In the genomic region with DNA sequence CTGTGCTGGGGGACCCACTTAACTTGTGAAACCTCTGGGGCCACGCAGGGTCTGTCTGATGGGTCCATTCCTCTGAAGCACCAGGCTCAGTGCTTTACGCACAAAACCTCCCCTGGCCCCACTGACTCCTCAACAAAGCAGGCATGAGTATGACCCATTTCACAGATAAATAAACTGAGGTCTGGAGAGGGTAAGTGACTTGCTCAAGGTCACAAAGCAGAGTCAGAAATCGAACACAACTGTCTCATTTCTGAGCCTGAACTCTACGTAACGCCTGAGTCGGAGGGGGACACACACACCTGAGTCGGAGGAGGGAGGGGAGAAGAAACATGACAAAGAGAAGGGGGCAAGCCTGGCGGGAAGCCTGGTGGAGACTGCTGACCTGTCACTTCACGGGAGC, we compare ENCODE assay signal across 37 cellular contexts.
"Had no signal": no experiment of that assay in that cellular context is flagged by ENCODE, and none has a peak within 500 bp of the region (broad histone marks: within the 10 kb centered on the region; RNA-seq: fewer than 3 reads in every experiment).

No MANE protein-coding gene starts in this region.

- H3K4me1 Mint-ChIP-seq: activated B cell treated with CpG ODN at 0.5 μM for 24 hours; activated CD4-positive, alpha-beta T cell treated with anti-CD3 and anti-CD28 coated beads, Interleukin-2, amount 10 ng/mL, durations not matched to agents 24 days and 14 days; activated naive CD8-positive, alpha-beta T cell treated with anti-CD3 and anti-CD28 coated beads for 36 hours had no signal

- H3K4me3 Mint-ChIP-seq: activated B cell treated with CpG ODN at 0.5 μM for 24 hours; activated CD4-positive, alpha-beta memory T cell treated with anti-CD3 and anti-CD28 coated beads for 36 hours; activated CD4-positive, alpha-beta T cell treated with anti-CD3 and anti-CD28 coated beads, Interleukin-2, amount 10 ng/mL, durations not matched to agents 24 days and 14 days; activated CD8-positive, alpha-beta T cell treated with anti-CD3 and anti-CD28 coated beads for 36 hours; activated naive CD4-positive, alpha-beta T cell treated with anti-CD3 and anti-CD28 coated beads for 36 hours; activated naive CD8-positive, alpha-beta T cell treated with anti-CD3 and anti-CD28 coated beads for 36 hours; activated T-cell treated with anti-CD3 and anti-CD28 coated beads, Interleukin-2, amount 50 U/mL, for 4 hours; activated T-cell treated with anti-CD3 and anti-CD28 coated beads, Interleukin-2, amount 50 U/mL, for 72 hours; activated T-helper 1 cell treated with anti-CD3 and anti-CD28 coated beads, Interleukin-12 subunit alpha, Interleukin-12 subunit beta, Interleukin-2, Interleukin-4 antibody, amounts not matched to agents 30 ng/mL and 10 ng/mL and 1 ng/mL, durations not matched to agents 14 hours and 24 hours and 36 hours; activated T-helper 17 cell treated with anti-CD3 and anti-CD28 coated beads, Interleukin-2, amount 50 U/mL, for 72 hours; T-helper 1 cell treated with Interleukin-12 subunit alpha and Interleukin-12 subunit beta and Interleukin-4 antibody, amounts not matched to agents 30 μg/mL and 1 μg/mL, for 36 hours; T-helper 2 cell treated with Interferon-gamma antibody and Interleukin-4, amounts not matched to agents 5 μg/mL and 100 μg/mL, for 36 hours had no signal

- H3K27me3 ChIP-seq: body of pancreas had no signal

- H3K4me3 ChIP-seq: adrenal gland, body of pancreas, breast epithelium had no signal

- DNase-seq: activated B cell treated with CpG ODN at 0.5 μM for 24 hours; activated CD4-positive, alpha-beta memory T cell treated with anti-CD3 and anti-CD28 coated beads for 36 hours; activated CD4-positive, alpha-beta T cell treated with anti-CD3 and anti-CD28 coated beads for 4 hours; activated CD4-positive, alpha-beta T cell treated with anti-CD3 and anti-CD28 coated beads, Interleukin-2, amount 10 ng/mL, durations not matched to agents 24 days and 14 days; activated CD4-positive, alpha-beta T cell treated with anti-CD3 and anti-CD28 coated beads, Interleukin-2, amount 50 U/mL, for 1 hour; activated CD4-positive, alpha-beta T cell treated with anti-CD3 and anti-CD28 coated beads, Interleukin-2, amount 50 U/mL, for 4 hours; activated CD4-positive, CD25-positive, alpha-beta regulatory T cell treated with anti-CD3 and anti-CD28 coated beads, Interleukin-2, amount 50 U/mL, for 72 hours; activated CD8-positive, alpha-beta memory T cell treated with anti-CD3 and anti-CD28 coated beads, Interleukin-2, amount 50 U/mL, for 4 hours; activated CD8-positive, alpha-beta T cell treated with anti-CD3 and anti-CD28 coated beads for 36 hours; activated effector memory CD4-positive, alpha-beta T cell treated with anti-CD3 and anti-CD28 coated beads, Interleukin-2, amount 50 U/mL, for 16 hours; activated gamma-delta T cell treated with Interleukin-2 at 50 U/mL for 16 hours; activated naive CD4-positive, alpha-beta T cell; activated naive CD4-positive, alpha-beta T cell treated with anti-CD3 and anti-CD28 coated beads for 36 hours; activated naive CD4-positive, alpha-beta T cell treated with anti-CD3 and anti-CD28 coated beads, Interleukin-2, amount 50 U/mL, for 16 hours; activated naive CD8-positive, alpha-beta T cell treated with anti-CD3 and anti-CD28 coated beads for 36 hours; activated T-cell treated with anti-CD3 and anti-CD28 coated beads for 4 hours; activated T-cell treated with anti-CD3 and anti-CD28 coated beads, Interleukin-2, amount 50 U/mL, for 1 hour; activated T-cell treated with anti-CD3 and anti-CD28 coated beads, Interleukin-2, amount 50 U/mL, for 4 hours; activated T-cell treated with anti-CD3 and anti-CD28 coated beads, Interleukin-2, amount 50 U/mL, for 72 hours; adrenal gland; amniotic stem cell; aorta; body of pancreas; brain microvascular endothelial cell; central memory CD4-positive, alpha-beta T cell; T-helper 1 cell; T-helper 2 cell; T-helper 9 cell had no signal

- H3K36me3 Mint-ChIP-seq: activated CD4-positive, alpha-beta memory T cell treated with anti-CD3 and anti-CD28 coated beads for 36 hours; activated naive CD4-positive, alpha-beta T cell treated with anti-CD3 and anti-CD28 coated beads, Interleukin-2, amount 50 U/mL, for 72 hours; activated naive CD8-positive, alpha-beta T cell treated with anti-CD3 and anti-CD28 coated beads for 36 hours had no signal

- FAIRE-seq: astrocyte, TTC549 had no signal

- H3K36me3 ChIP-seq: adrenal gland, brain microvascular endothelial cell, breast epithelium had no signal

- ATAC-seq: activated CD8-positive, alpha-beta T cell treated with anti-CD3 and anti-CD28 coated beads for 36 hours; activated naive CD4-positive, alpha-beta T cell treated with anti-CD3 and anti-CD28 coated beads, Interleukin-2, amount 50 U/mL, for 72 hours; activated T-cell treated with anti-CD3 and anti-CD28 coated beads, Interleukin-2, amount 50 U/mL, for 4 hours; activated T-cell treated with anti-CD3 and anti-CD28 coated beads, Interleukin-2, amount 50 U/mL, for 72 hours; activated T-helper 17 cell treated with anti-CD3 and anti-CD28 coated beads, Interleukin-2, amount 50 U/mL, for 72 hours; body of pancreas had no signal

- H3K4me1 ChIP-seq: adrenal gland, body of pancreas, breast epithelium had no signal

- H3K27ac Mint-ChIP-seq: activated B cell treated with CpG ODN at 0.5 μM for 24 hours; activated CD4-positive, alpha-beta memory T cell treated with anti-CD3 and anti-CD28 coated beads for 36 hours; activated CD4-positive, alpha-beta T cell treated with anti-CD3 and anti-CD28 coated beads, Interleukin-2, amount 10 ng/mL, durations not matched to agents 24 days and 14 days; activated CD8-positive, alpha-beta T cell treated with anti-CD3 and anti-CD28 coated beads for 36 hours; activated naive CD4-positive, alpha-beta T cell treated with anti-CD3 and anti-CD28 coated beads for 36 hours; activated naive CD4-positive, alpha-beta T cell treated with anti-CD3 and anti-CD28 coated beads, Interleukin-2, amount 50 U/mL, for 72 hours; activated naive CD8-positive, alpha-beta T cell treated with anti-CD3 and anti-CD28 coated beads for 36 hours; activated T-cell treated with anti-CD3 and anti-CD28 coated beads, Interleukin-2, amount 50 U/mL, for 72 hours; activated T-helper 1 cell treated with anti-CD3 and anti-CD28 coated beads, Interleukin-12 subunit alpha, Interleukin-12 subunit beta, Interleukin-2, Interleukin-4 antibody, amounts not matched to agents 30 ng/mL and 10 ng/mL and 1 ng/mL, durations not matched to agents 14 hours and 24 hours and 36 hours; activated T-helper 17 cell treated with anti-CD3 and anti-CD28 coated beads, Interleukin-2, amount 50 U/mL, for 72 hours; T-helper 1 cell treated with Interleukin-12 subunit alpha and Interleukin-12 subunit beta and Interleukin-4 antibody, amounts not matched to agents 30 μg/mL and 1 μg/mL, for 36 hours; T-helper 2 cell treated with Interferon-gamma antibody and Interleukin-4, amounts not matched to agents 5 μg/mL and 100 μg/mL, for 36 hours had no signal

- H3K9me3 Mint-ChIP-seq: activated CD4-positive, alpha-beta T cell treated with anti-CD3 and anti-CD28 coated beads, Interleukin-2, amount 10 ng/mL, durations not matched to agents 24 days and 14 days; activated T-helper 1 cell treated with anti-CD3 and anti-CD28 coated beads, Interleukin-12 subunit alpha, Interleukin-12 subunit beta, Interleukin-2, Interleukin-4 antibody, amounts not matched to agents 30 ng/mL and 10 ng/mL and 1 ng/mL, durations not matched to agents 14 hours and 24 hours and 36 hours; activated T-helper 17 cell treated with anti-CD3 and anti-CD28 coated beads, Interleukin-2, amount 50 U/mL, for 72 hours; T-helper 1 cell treated with Interleukin-12 subunit alpha and Interleukin-12 subunit beta and Interleukin-4 antibody, amounts not matched to agents 30 μg/mL and 1 μg/mL, for 36 hours; T-helper 2 cell treated with Interferon-gamma antibody and Interleukin-4, amounts not matched to agents 5 μg/mL and 100 μg/mL, for 36 hours had no signal

- H3K27ac ChIP-seq: adrenal gland, body of pancreas, brain microvascular endothelial cell, breast epithelium, VCaP had no signal

- H3K9me3 ChIP-seq: adrenal gland, body of pancreas had no signal
